ENCODE assay signal across 8 cellular contexts in the genomic region with DNA sequence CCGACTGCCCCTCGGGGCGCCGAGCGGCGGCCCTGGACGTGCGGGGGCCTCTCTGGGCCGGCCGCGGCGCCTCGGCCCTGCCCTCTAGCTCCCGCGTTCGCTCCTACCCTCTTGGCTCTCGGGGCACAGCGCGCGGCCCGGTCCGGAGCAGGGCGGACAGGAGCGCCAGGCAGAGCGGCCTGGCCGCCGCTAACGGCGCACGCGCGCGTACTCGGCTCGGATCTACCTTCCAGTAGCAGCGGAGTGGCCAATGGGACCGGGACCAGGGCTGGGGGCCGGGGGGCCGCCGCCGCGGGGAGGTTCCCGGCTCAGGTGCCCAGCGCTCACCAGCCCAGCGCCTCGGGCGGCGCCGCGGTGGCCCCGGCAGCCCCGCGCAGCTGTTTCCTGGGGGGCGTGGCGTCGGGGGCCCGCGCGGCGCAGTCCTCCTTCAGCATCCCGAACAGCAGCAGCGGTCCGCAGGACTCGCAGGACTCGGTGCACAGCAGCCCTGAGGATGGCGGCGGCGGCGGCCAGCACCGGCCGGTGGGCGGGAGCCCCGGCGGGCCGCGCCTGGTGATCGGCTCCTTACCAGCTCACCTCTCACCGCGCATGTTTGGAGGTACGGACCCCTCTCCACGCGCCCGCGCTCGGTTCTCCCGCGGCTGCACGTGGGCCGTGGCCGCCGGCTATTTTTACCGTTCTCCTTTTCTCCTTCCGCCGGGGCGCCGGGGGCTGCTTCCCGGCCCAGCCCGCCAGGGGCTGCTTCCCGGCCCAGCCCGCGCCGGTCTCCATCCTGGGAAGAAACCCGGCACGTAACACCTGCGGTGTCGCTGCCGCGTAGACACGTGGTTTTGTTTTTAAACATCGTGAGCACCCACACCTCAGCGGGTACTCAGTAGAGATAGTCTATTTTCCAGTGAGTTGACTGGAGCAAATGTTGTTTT.
A peak's percentile ranks its signal among the peaks of the same experiment; 100 is the strongest.
DNase-seq lines count a peak whose midpoint lies in the region; ATAC-seq and TF ChIP-seq lines count a peak whose summit lies in the region.
"Not testable (repeated sequence)": the region's sequence is repeated elsewhere in the genome, so short reads cannot be mapped to it uniquely, and the experiment has no call there.

No MANE protein-coding gene starts in this region.

- ATAC-seq in GM21619 (IDR thresholded peaks at IDR 0.05; ENCODE audit: unreplicated experiment) (peak; percentile 73), PC-3 (peak; percentile 85), esophagus mucosa (peak; percentile 87)

- not testable (repeated sequence) for TF ChIP-seq CTCF in PC-3 (conservative IDR thresholded peaks at IDR 0.05; ENCODE audit: low read depth, low read length)

- H3K9ac ChIP-seq in HUES6 (ENCODE audit: low read length) (peak overlapping the region; percentile 86), PC-3 (ENCODE audit: low read length) (peak overlapping the region; percentile 66)

- H3K9me2 ChIP-seq in PC-3 (replicated peaks; ENCODE audit: low read length) = not testable (repeated sequence)

- H3K4me1 ChIP-seq in HUES6 (ENCODE audit: control insufficient read depth, insufficient read depth, low read length); PC-3 (ENCODE audit: insufficient read depth, low read length); mononuclear cell (ENCODE audit: insufficient read depth, low read length): not testable (repeated sequence)

- DNase-seq in DMS114 treated with DMSO at 0.1 percent for 48 hours (lab: John Stamatoyannopoulos, UW; ENCODE audit: unreplicated experiment) = peak; percentile 39
- DNase-seq in PC-3 = peak; percentile 66
- DNase-seq in activated T-cell treated with anti-CD3 and anti-CD28 coated beads, Interleukin-2, amount 50 U/mL, for 48 hours = peak; percentile 61 to 71
- peak; percentile 6 to 14 for DNase-seq in stimulated activated CD8-positive, alpha-beta memory T cell treated with anti-CD3 and anti-CD28 coated beads, Interleukin-7, amount 100 ng/mL, for 48 hours (ENCODE audit: extremely low read depth in 1 of 2, low read depth in 1 of 2)

- H3K27ac ChIP-seq in HUES6 (ENCODE audit: low read depth, low read length) = not testable (repeated sequence)
- 0 out of 2 replicates have a peak overlapping the region, but pooled peaks have one; percentile 26 for H3K27ac ChIP-seq in PC-3 (ENCODE audit: low read length)

- CTCF ChIA-PET in PC-3 (lab: Charles Lee) = not testable (repeated sequence)

- H3K9me3 ChIP-seq in HUES6 (ENCODE audit: control insufficient read depth, insufficient read depth, low read depth, low read length); PC-3 (ENCODE audit: low read length); mononuclear cell (ENCODE audit: low read depth, low read length): not testable (repeated sequence)

- H4K20me1 ChIP-seq in PC-3 (ENCODE audit: low read length) = not testable (repeated sequence)

- not testable (repeated sequence) for H3K36me3 ChIP-seq in HUES6 (ENCODE audit: control insufficient read depth, insufficient read depth, low read length); PC-3 (ENCODE audit: low read depth, low read length)

- BruUV-seq in PC-3 (replicated peaks; lab: Mats Ljungman, UMichigan) = not testable (repeated sequence)

- H3K79me2 ChIP-seq in PC-3 (ENCODE audit: low read length) = peaks cover 11% of the 10 kb centered on the region; the same call in 1 of the 2 replicates

- peak overlapping the region; percentile 87 for H2AFZ ChIP-seq in PC-3 (ENCODE audit: low read length)

- intact Hi-C loops in PC-3 (cut with micrococcal nuclease) = not testable (repeated sequence)

- H3K4me3 ChIP-seq in HUES6 (ENCODE audit: low read depth, low read length) (peak overlapping the region; percentile 85), PC-3 (ENCODE audit: low read length) (peak overlapping the region; percentile 75), mononuclear cell (ENCODE audit: low read length) (peak overlapping the region; percentile 47)

- POLR2A ChIA-PET in PC-3 (lab: Charles Lee; ENCODE audit: unreplicated experiment) = not testable (repeated sequence)

- not testable (repeated sequence) for H3K27me3 ChIP-seq in HUES6 (ENCODE audit: control insufficient read depth, insufficient read depth, low read length); PC-3 (ENCODE audit: low read length); mononuclear cell (ENCODE audit: insufficient read depth, low read length)

- peak overlapping the region; percentile 88 for H3K4me2 ChIP-seq in PC-3 (ENCODE audit: low read length)

- not testable (repeated sequence) for H3F3A ChIP-seq in PC-3 (ENCODE audit: low read length, unreplicated experiment)

Comparison
In these comparisons a context has a peak if more than half of its experiments do, and no peak if none do; other contexts are left out.
1. DNase-seq: peak in every context shown above with its lines; median percentile 66 in PC-3; 66 in activated T-cell treated with anti-CD3 and anti-CD28 coated beads, Interleukin-2, amount 50 U/mL, for 48 hours; 39 in DMS114 treated with DMSO at 0.1 percent for 48 hours; 10 in stimulated activated CD8-positive, alpha-beta memory T cell treated with anti-CD3 and anti-CD28 coated beads, Interleukin-7, amount 100 ng/mL, for 48 hours.